1 cellular context compared by ENCODE assay signal in genomic region chr3:170352936-170353335, GRCh38.
A peak's percentile ranks its signal among the peaks of the same experiment; 100 is the strongest.
TF ChIP-seq lines count a peak whose summit lies in the region.

No MANE protein-coding gene starts in this region.

TF ChIP-seq in GM12878, 131 proteins besides CTCF, POLR2A, EP300 and RAD21 (continued from another document):
- TF ChIP-seq E2F4 (IDR thresholded peaks at IDR 0.05; ENCODE audit: low read depth, low read length) = no peak
- TF ChIP-seq IRF4 (IDR thresholded peaks at IDR 0.05; ENCODE audit: low read depth, low read length) = no peak
- TF ChIP-seq TCF7 (IDR thresholded peaks at IDR 0.05; ENCODE audit: borderline replicate concordance) = no peak
- TF ChIP-seq ETV6 (conservative IDR thresholded peaks at IDR 0.05 in 1 of 2, IDR thresholded peaks at IDR 0.05 in 1 of 2; ENCODE audit: borderline replicate concordance in 1 of 2, low read depth in 1 of 2) = no peak
- TF ChIP-seq ZBTB11 (CRISPR knock-in tag; IDR thresholded peaks at IDR 0.05) = no peak
- TF ChIP-seq STAT1 (conservative IDR thresholded peaks at IDR 0.05) = no peak
- TF ChIP-seq RFX5 (IDR thresholded peaks at IDR 0.05; ENCODE audit: low read depth, low read length) = no peak
- TF ChIP-seq ZNF217 (IDR thresholded peaks at IDR 0.05) = no peak
- peak; percentile 22; the same call in 1 of the 2 replicates for TF ChIP-seq JUNB (IDR thresholded peaks at IDR 0.05)
- TF ChIP-seq IKZF1 (conservative IDR thresholded peaks at IDR 0.05) = peak; percentile 43; the same call in 1 of the 2 replicates
